In the genomic region with DNA sequence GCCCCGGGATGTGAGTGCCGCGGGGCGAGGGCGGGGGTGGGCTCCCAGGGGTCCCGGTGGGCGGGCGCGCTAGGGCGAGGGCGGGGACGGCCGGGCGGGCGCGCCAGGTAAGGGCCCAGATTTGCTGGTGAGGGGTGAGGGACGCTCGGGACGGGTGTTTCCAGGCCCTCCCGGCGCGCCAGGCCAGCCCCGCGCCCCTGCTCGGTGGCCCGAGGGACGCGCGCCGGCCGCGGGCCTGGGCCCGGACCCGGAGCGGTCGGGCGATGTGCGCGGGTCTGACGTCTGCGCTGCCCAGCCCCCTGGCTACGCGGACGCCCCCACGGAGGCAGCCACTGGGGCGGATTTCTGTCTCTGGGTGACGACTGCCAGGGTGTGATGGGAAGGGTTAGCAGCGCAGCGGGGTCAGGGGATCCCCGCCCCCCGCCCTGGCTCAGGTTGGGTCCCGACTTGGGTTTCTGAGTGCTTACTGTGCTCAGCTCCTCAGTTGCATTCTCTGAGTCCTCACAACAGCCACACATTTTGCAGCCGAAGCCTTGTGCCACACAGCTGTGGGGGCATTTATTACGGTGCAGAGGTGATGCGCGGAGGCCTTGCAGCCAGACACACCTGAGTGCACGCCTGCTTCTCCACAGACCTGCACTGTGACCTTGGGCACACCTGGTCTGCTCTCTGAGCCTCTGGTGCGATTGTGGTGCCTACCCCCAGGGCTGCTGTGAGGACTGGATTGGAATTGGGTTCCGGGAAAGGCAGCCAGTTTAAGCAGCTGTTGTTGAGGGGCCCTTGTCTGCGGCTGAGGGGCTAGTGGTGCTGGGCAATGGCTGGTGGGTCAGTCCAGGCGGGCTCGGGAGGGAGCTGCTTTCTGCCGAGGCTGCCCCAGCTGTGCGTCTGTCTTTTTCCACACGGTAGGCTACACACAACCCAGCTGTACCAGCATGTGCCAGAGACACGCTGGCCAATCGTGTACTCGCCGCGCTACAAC, we compare ENCODE assay signal across 8 cellular contexts. TPM values are rescaled to one million over a fixed set of nuclear protein-coding genes. Genes with fewer than 3 reads are reported as not detected.
DNase-seq lines count a peak whose midpoint lies in the region; ATAC-seq and TF ChIP-seq lines count a peak whose summit lies in the region.

No MANE protein-coding gene starts in this region.

- peak; percentile 24 for ATAC-seq in GM18909 (IDR thresholded peaks at IDR 0.05; ENCODE audit: poor library complexity, unreplicated experiment)
- peak; percentile 23 for ATAC-seq in HG03097 (IDR thresholded peaks at IDR 0.05; ENCODE audit: low FRiP score, unreplicated experiment)
- ATAC-seq in activated CD8-positive, alpha-beta T cell treated with anti-CD3 and anti-CD28 coated beads for 36 hours = peak; percentile 24
- no peak for ATAC-seq in HG02981 (IDR thresholded peaks at IDR 0.05; ENCODE audit: unreplicated experiment)

- TF ChIP-seq CTCF in activated CD8-positive, alpha-beta T cell treated with anti-CD3 and anti-CD28 coated beads for 36 hours (IDR thresholded peaks at IDR 0.05) = no peak
- no peak for TF ChIP-seq CTCF in fibroblast of mammary gland (conservative IDR thresholded peaks at IDR 0.05; ENCODE audit: control insufficient read depth, insufficient read depth, low read depth, low read length)
- TF ChIP-seq CTCF in nephron progenitor cell (IDR thresholded peaks at IDR 0.05) = no peak

- no peaks in the 10 kb centered on the region for H3K27me3 Mint-ChIP-seq in activated CD8-positive, alpha-beta T cell treated with anti-CD3 and anti-CD28 coated beads for 36 hours
- peaks cover 18% of the 10 kb centered on the region for H3K27me3 Mint-ChIP-seq in nephron progenitor cell (ENCODE audit: low read depth, poor library complexity)

- intact Hi-C loops in activated CD8-positive, alpha-beta T cell treated with anti-CD3 and anti-CD28 coated beads for 36 hours (cut with micrococcal nuclease) = loop anchor here (10.0 kb wide), 1 partner anchor 404 kb away; a partner anchor contains a TSS

- H3K4me3 Mint-ChIP-seq in activated CD8-positive, alpha-beta T cell treated with anti-CD3 and anti-CD28 coated beads for 36 hours = peak overlapping the region; percentile 90
- peak overlapping the region; percentile 85 for H3K4me3 Mint-ChIP-seq in nephron progenitor cell

- no peaks in the 10 kb centered on the region for H3K9me3 Mint-ChIP-seq in activated CD8-positive, alpha-beta T cell treated with anti-CD3 and anti-CD28 coated beads for 36 hours
- no peaks in the 10 kb centered on the region for H3K9me3 Mint-ChIP-seq in nephron progenitor cell

- no peaks in the 10 kb centered on the region for H3K36me3 Mint-ChIP-seq in activated CD8-positive, alpha-beta T cell treated with anti-CD3 and anti-CD28 coated beads for 36 hours (ENCODE audit: low read depth)
- H3K36me3 Mint-ChIP-seq in nephron progenitor cell (ENCODE audit: low read depth) = peaks cover 2% of the 10 kb centered on the region

- no peak overlapping the region for H3K27ac Mint-ChIP-seq in activated CD8-positive, alpha-beta T cell treated with anti-CD3 and anti-CD28 coated beads for 36 hours
- no peak overlapping the region for H3K27ac Mint-ChIP-seq in nephron progenitor cell

- peaks cover 25% of the 10 kb centered on the region for H3K4me1 Mint-ChIP-seq in activated CD8-positive, alpha-beta T cell treated with anti-CD3 and anti-CD28 coated beads for 36 hours (ENCODE audit: low read depth)
- peaks cover 65% of the 10 kb centered on the region for H3K4me1 Mint-ChIP-seq in nephron progenitor cell

- peak; percentile 63 for DNase-seq in activated CD8-positive, alpha-beta T cell treated with anti-CD3 and anti-CD28 coated beads for 36 hours
- DNase-seq in fibroblast of mammary gland (ENCODE audit: low read depth) (peak; percentile 28), nephron progenitor cell (no peak), NCI-H1436 (lab: John Stamatoyannopoulos, UW) (no peak), NCI-H2171 treated with DMSO at 0.1 percent for 48 hours (lab: John Stamatoyannopoulos, UW) (no peak)

- POLR2A ChIA-PET in activated CD8-positive, alpha-beta T cell treated with anti-CD3 and anti-CD28 coated beads for 36 hours (lab: Charles Lee) = interaction anchor here (0.8 to 2.0 kb wide), 7 partner anchors 10 to 134 kb away, joined by 3 to 7 read pairs (median 4); a partner anchor contains a TSS

- CTCF ChIA-PET in activated CD8-positive, alpha-beta T cell treated with anti-CD3 and anti-CD28 coated beads for 36 hours (lab: Charles Lee) = interaction anchor here (1.0 to 9.5 kb wide), 11 partner anchors 9 to 404 kb away, joined by 3 to 63 read pairs (median 6); no protein-coding TSS in a partner anchor

- peak overlapping the region; percentile 50 for H3K4me3 ChIP-seq in fibroblast of mammary gland (ENCODE audit: control insufficient read depth, low read depth, low read length)

RNA-seq across cellular contexts. Expression of a gene that starts 0.5 kb away (rescaled TPM):
- 1 to 10 TPM; 1.8 to 2.0 TPM for total RNA-seq in activated CD8-positive, alpha-beta T cell treated with anti-CD3 and anti-CD28 coated beads for 36 hours

Comparison
In these comparisons a context has a peak if more than half of its experiments do, and no peak if none do; other contexts are left out.
1. DNase-seq: peak in activated CD8-positive, alpha-beta T cell treated with anti-CD3 and anti-CD28 coated beads for 36 hours (single experiment) and fibroblast of mammary gland (single experiment); none in nephron progenitor cell (single experiment), NCI-H1436 (single experiment) and NCI-H2171 treated with DMSO at 0.1 percent for 48 hours (single experiment).